8 cellular contexts compared by ENCODE assay signal in genomic region chr1:26305667-26306289, GRCh38. TPM values are rescaled to one million over a fixed set of nuclear protein-coding genes. Genes with fewer than 3 reads are reported as not detected.
DNase-seq lines count a peak whose midpoint lies in the region; ATAC-seq, FAIRE-seq and TF ChIP-seq lines count a peak whose summit lies in the region.

No MANE protein-coding gene starts in this region.

- peak; percentile 57 for DNase-seq in activated CD8-positive, alpha-beta memory T cell treated with anti-CD3 and anti-CD28 coated beads, Interleukin-2, amount 50 U/mL, for 48 hours
- no peak for DNase-seq in activated CD8-positive, alpha-beta memory T cell treated with anti-CD3 and anti-CD28 coated beads, Interleukin-2, amount 50 U/mL, for 4 hours
- DNase-seq in NT2/D1 (ENCODE audit: low read depth, low spot score) (no peak), H1 (ENCODE audit: low read depth in 1 of 2, low spot score in 2 of 2) (no peak), caudate nucleus (lab: John Stamatoyannopoulos, UW) (no peak)
- no peak for DNase-seq in stimulated activated CD4-positive, alpha-beta T cell treated with anti-CD3 and anti-CD28 coated beads, Interleukin-12 subunit alpha, Interleukin-12 subunit beta, amount 100 ng/mL, for 4 hours

- no peak overlapping the region for H3K18ac ChIP-seq in H1 (ENCODE audit: extremely low read depth, low read length)

- no peak for TF ChIP-seq EP300 in H1 (IDR thresholded peaks at IDR 0.05; ENCODE audit: borderline replicate concordance in 1 of 2, low read depth in 2 of 2, low read length in 2 of 2)

- no peak for TF ChIP-seq RAD21 in H1 (IDR thresholded peaks at IDR 0.05 in 1 of 2, conservative IDR thresholded peaks at IDR 0.05 in 1 of 2; ENCODE audit: low read depth in 2 of 2, low read length in 2 of 2)

- H2AFZ ChIP-seq in H1 (ENCODE audit: low read length): no peak overlapping the region
- H2AFZ ChIP-seq in parathyroid adenoma: peak overlapping the region; percentile 76

- peak overlapping the region; percentile 73; the same call in 1 of the 2 replicates for H4K8ac ChIP-seq in H1 (ENCODE audit: extremely low read depth, insufficient read depth, low read length)

- H3K27ac ChIP-seq in H1 (ENCODE audit: low read depth, low read length): peak overlapping the region; percentile 75; the same call in 1 of the 2 replicates
- H3K27ac ChIP-seq in parathyroid adenoma: no peak overlapping the region
- H3K27ac ChIP-seq in caudate nucleus (ENCODE audit: low read depth, low read length): no peak overlapping the region

- no peak overlapping the region for H2BK15ac ChIP-seq in H1 (ENCODE audit: low read length)

- CTCF ChIA-PET in H1 (lab: Charles Lee; ENCODE audit: partially characterized antibody): interaction anchor here (1.2 to 57.0 kb wide), 3 partner anchors 10 to 58 kb away, joined by 3 to 1530 read pairs (median 1530); partner anchors contain the start of genes CD52, SH3BGRL3 and UBXN11

- WGBS in H1 (ENCODE audit: extremely low coverage in 1 of 2, insufficient coverage in 1 of 2, insufficient read length in 1 of 2, insufficient replicate concordance in 2 of 2, low coverage in 1 of 2, low lambda C conversion rate in 2 of 2, missing lambda C conversion rate in 1 of 2), 2 experiments: 49 to 100% methylated on average over 2 to 8 of the region's 8 CpGs

- H3K4ac ChIP-seq in H1 (replicated peaks; ENCODE audit: insufficient read length, low read depth, low read length): no peak overlapping the region

- no peak overlapping the region for H2BK120ac ChIP-seq in H1 (replicated peaks; ENCODE audit: low read depth, low read length)

- H3K79me2 ChIP-seq in H1 (ENCODE audit: control insufficient read depth in 1 of 2, insufficient read depth in 2 of 2, low read length in 2 of 2): no peaks in the 10 kb centered on the region
- H3K79me2 ChIP-seq in parathyroid adenoma: no peaks in the 10 kb centered on the region

- no peak overlapping the region for H3K23ac ChIP-seq in H1 (ENCODE audit: insufficient read length)

- H3K79me1 ChIP-seq in H1 (ENCODE audit: low read depth, low read length): no peaks in the 10 kb centered on the region

- H3K9ac ChIP-seq in NT2/D1 (ENCODE audit: insufficient read length, low read depth) (peak overlapping the region; percentile 95), H1 (replicated peaks in 1 of 4; ENCODE audit: extremely low read depth in 1 of 4, low read depth in 3 of 4, low read length in 3 of 4) (peak overlapping the region in 3 of 4 experiments; percentile 65 to 89 (median 84); a peak in 5 of 7 replicates), parathyroid adenoma (no peak overlapping the region)

- H2BK20ac ChIP-seq in H1 (ENCODE audit: low read length): no peak overlapping the region

- H3K4me2 ChIP-seq in H1 (ENCODE audit: insufficient read depth in 1 of 2, low read depth in 2 of 2, low read length in 2 of 2): peak overlapping the region; percentile 56 to 97
- peak overlapping the region; percentile 90 for H3K4me2 ChIP-seq in parathyroid adenoma (ENCODE audit: low read length)

- no peak overlapping the region for H3K14ac ChIP-seq in H1 (ENCODE audit: insufficient read length)

- H3K27me3 ChIP-seq in NT2/D1 (ENCODE audit: insufficient read depth, insufficient read length): no peaks in the 10 kb centered on the region
- H3K27me3 ChIP-seq in H1 (replicated peaks in 1 of 4; ENCODE audit: control insufficient read depth in 3 of 4, extremely low read depth in 1 of 4, insufficient read depth in 3 of 4, low read length in 3 of 4): no peaks in the 10 kb centered on the region
- no peaks in the 10 kb centered on the region for H3K27me3 ChIP-seq in parathyroid adenoma (ENCODE audit: control insufficient read depth, insufficient read depth, low read length)

- no peak for ATAC-seq in HG03159 (IDR thresholded peaks at IDR 0.05; ENCODE audit: unreplicated experiment)

- H3K4me3 ChIP-seq in NT2/D1 (ENCODE audit: insufficient read length, low read depth) (peak overlapping the region; percentile 99), H1 (ENCODE audit: extremely low read depth in 1 of 4, insufficient read depth in 2 of 4, low read depth in 3 of 4, low read length in 4 of 4) (peak overlapping the region; percentile 52 to 98 (median 96)), parathyroid adenoma (ENCODE audit: low read depth, low read length) (peak overlapping the region; percentile 93)

- no peak overlapping the region for H4K91ac ChIP-seq in H1 (replicated peaks; ENCODE audit: insufficient read length, low read length)

- FAIRE-seq in H1 (lab: Jason Lieb, UNC): no peak

- peaks cover 9% of the 10 kb centered on the region for H3K23me2 ChIP-seq in H1 (ENCODE audit: low read depth, low read length)

- TF ChIP-seq CTCF in H1 (IDR thresholded peaks at IDR 0.05; ENCODE audit: control extremely low read depth in 1 of 3, insufficient read depth in 1 of 3, low read depth in 1 of 3, low read length in 3 of 3) (no peak), parathyroid adenoma (IDR thresholded peaks at IDR 0.05) (no peak)

- peak overlapping the region; percentile 52; the same call in 1 of the 2 replicates for H2BK5ac ChIP-seq in H1 (ENCODE audit: low read depth, low read length)

- H3K56ac ChIP-seq in H1 (replicated peaks; ENCODE audit: insufficient read length, low read depth, low read length): no peak overlapping the region

- H2BK12ac ChIP-seq in H1 (ENCODE audit: low read depth, low read length): 0 out of 2 replicates have a peak overlapping the region, but pooled peaks have one; percentile 27

- peaks cover 11% of the 10 kb centered on the region for H3K36me3 ChIP-seq in NT2/D1 (ENCODE audit: insufficient read depth, insufficient read length, low read length)
- no peaks in the 10 kb centered on the region for H3K36me3 ChIP-seq in H1 (ENCODE audit: control insufficient read depth in 2 of 4, insufficient read depth in 4 of 4, low read length in 3 of 4)
- H3K36me3 ChIP-seq in parathyroid adenoma (ENCODE audit: control insufficient read depth, insufficient read depth, low read length): no peaks in the 10 kb centered on the region

- H3K9me3 ChIP-seq in NT2/D1 (ENCODE audit: insufficient read depth, low read length) (no peaks in the 10 kb centered on the region), H1 (ENCODE audit: insufficient read depth in 2 of 2, low read depth in 1 of 2, low read length in 1 of 2) (no peaks in the 10 kb centered on the region), parathyroid adenoma (ENCODE audit: control insufficient read depth, low read length) (no peaks in the 10 kb centered on the region)

- no peak overlapping the region for H4K5ac ChIP-seq in H1 (ENCODE audit: insufficient read length, low read depth, low read length)

- no peak for TF ChIP-seq POLR2A in H1 (IDR thresholded peaks at IDR 0.05; ENCODE audit: control extremely low read depth in 1 of 2, low read depth in 2 of 2, low read length in 2 of 2)

- H3K4me1 ChIP-seq in NT2/D1 (ENCODE audit: insufficient read depth, insufficient read length) (peaks cover 5% of the 10 kb centered on the region), H1 (replicated peaks in 1 of 4; ENCODE audit: control insufficient read depth in 3 of 4, insufficient read depth in 4 of 4, low read length in 3 of 4) (peaks cover 0 to 5% (median 2%) of the 10 kb centered on the region in 4 experiments; a peak in 3 of 7 replicates), parathyroid adenoma (peaks cover 3% of the 10 kb centered on the region)

- POLR2A ChIA-PET in H1 (lab: Charles Lee; ENCODE audit: partially characterized antibody): interaction anchor here (1.1 to 4.6 kb wide), 3 partner anchors 12 to 19 kb away, joined by 3 to 29 read pairs (median 4); partner anchors contain the start of gene CD52

- H4K20me1 ChIP-seq in H1 (replicated peaks in 1 of 2; ENCODE audit: control insufficient read depth in 1 of 2, insufficient read depth in 2 of 2, low read length in 2 of 2): no peaks in the 10 kb centered on the region

- H2AK5ac ChIP-seq in H1 (ENCODE audit: low read depth, low read length): no peak overlapping the region

RNA-seq across cellular contexts. Expression of gene UBXN11, which starts 0.7 kb away (rescaled TPM):
- total RNA-seq in H1 (2021; fragmentation: NEBNext Ultra II Directional; extraction: Animal tissue kit (Norgen Biotek cat#: 25700)): 6.1 and 6.3 TPM in 2 replicates
- 10.4 and 14.8 TPM in 2 replicates for polyA plus RNA-seq in H1 (2011; rRNA removed)
- polyA plus RNA-seq in H1 (2011; cell fraction: cytosol; rRNA removed): 15.3 TPM
- polyA plus RNA-seq in H1 (2011; cell fraction: nucleus; rRNA removed): 42.2 TPM
- polyA plus RNA-seq in H1 (2012, experiment 1 of 2): 9.8 to 12.4 TPM (median 11.7 TPM) in 4 replicates
- polyA plus RNA-seq in H1 (2012, experiment 2 of 2): 10.1 TPM
- polyA plus RNA-seq in H1 (2013, experiment 1 of 2): 6.9 TPM
- 6.1 TPM for polyA plus RNA-seq in H1 (2013, experiment 2 of 2)
- 7.2 and 7.3 TPM in 2 replicates for polyA minus RNA-seq in H1 (2011; rRNA and poly(A)+ RNA removed)
- 4.2 TPM for polyA minus RNA-seq in H1 (2011; cell fraction: cytosol; rRNA and poly(A)+ RNA removed)
- 14.1 TPM for polyA minus RNA-seq in H1 (2011; cell fraction: nucleus; rRNA and poly(A)+ RNA removed)

RNA-seq across cellular contexts. Expression of gene CD52, which starts 12.0 kb away (rescaled TPM):
- 2.4 TPM in 1 of 2 replicates, not detected in the other for total RNA-seq in H1 (2021; fragmentation: NEBNext Ultra II Directional; extraction: Animal tissue kit (Norgen Biotek cat#: 25700))
- polyA plus RNA-seq in H1 (2011; rRNA removed): 2.7 and 3.1 TPM in 2 replicates
- 3.6 TPM for polyA plus RNA-seq in H1 (2011; cell fraction: cytosol; rRNA removed)
- 2.0 TPM for polyA plus RNA-seq in H1 (2011; cell fraction: nucleus; rRNA removed)
- polyA plus RNA-seq in H1 (2012, experiment 1 of 2): 1.9 to 5.6 TPM (median 3.4 TPM) in 4 replicates
- polyA plus RNA-seq in H1 (2012, experiment 2 of 2): 11.0 TPM
- polyA plus RNA-seq in H1 (2013, experiment 1 of 2): 9.0 TPM
- polyA plus RNA-seq in H1 (2013, experiment 2 of 2): 8.5 TPM
- polyA minus RNA-seq in H1 (2011; rRNA and poly(A)+ RNA removed): 0.59 and 2.0 TPM in 2 replicates
- not detected for polyA minus RNA-seq in H1 (2011; cell fraction: cytosol; rRNA and poly(A)+ RNA removed)
- not detected for polyA minus RNA-seq in H1 (2011; cell fraction: nucleus; rRNA and poly(A)+ RNA removed)

RNA-seq across cellular contexts. Expression of gene SH3BGRL3, which starts 25.9 kb away (rescaled TPM):
- total RNA-seq in H1 (2021; fragmentation: NEBNext Ultra II Directional; extraction: Animal tissue kit (Norgen Biotek cat#: 25700)): 77.8 and 84.4 TPM in 2 replicates
- polyA plus RNA-seq in H1 (2011; rRNA removed): 107 and 120 TPM in 2 replicates
- polyA plus RNA-seq in H1 (2011; cell fraction: cytosol; rRNA removed): 40.4 TPM
- polyA plus RNA-seq in H1 (2011; cell fraction: nucleus; rRNA removed): 52.7 TPM
- 105 to 143 TPM (median 123 TPM) in 4 replicates for polyA plus RNA-seq in H1 (2012, experiment 1 of 2)
- polyA plus RNA-seq in H1 (2012, experiment 2 of 2): 118 TPM
- polyA plus RNA-seq in H1 (2013, experiment 1 of 2): 78.7 TPM
- 82.7 TPM for polyA plus RNA-seq in H1 (2013, experiment 2 of 2)
- 49.1 and 61.0 TPM in 2 replicates for polyA minus RNA-seq in H1 (2011; rRNA and poly(A)+ RNA removed)
- polyA minus RNA-seq in H1 (2011; cell fraction: cytosol; rRNA and poly(A)+ RNA removed): 55.9 TPM
- 46.7 TPM for polyA minus RNA-seq in H1 (2011; cell fraction: nucleus; rRNA and poly(A)+ RNA removed)

RNA-seq across cellular contexts. Expression of gene CRYBG2, which starts 48.2 kb away (rescaled TPM):
- 17.0 and 22.2 TPM in 2 replicates for total RNA-seq in H1 (2021; fragmentation: NEBNext Ultra II Directional; extraction: Animal tissue kit (Norgen Biotek cat#: 25700))
- polyA plus RNA-seq in H1 (2011; rRNA removed): 14.2 and 22.1 TPM in 2 replicates
- 16.1 TPM for polyA plus RNA-seq in H1 (2011; cell fraction: cytosol; rRNA removed)
- polyA plus RNA-seq in H1 (2011; cell fraction: nucleus; rRNA removed): 35.5 TPM
- 11.8 to 18.8 TPM (median 17.2 TPM) in 4 replicates for polyA plus RNA-seq in H1 (2012, experiment 1 of 2)
- 11.2 TPM for polyA plus RNA-seq in H1 (2012, experiment 2 of 2)
- polyA plus RNA-seq in H1 (2013, experiment 1 of 2): 7.4 TPM
- 7.6 TPM for polyA plus RNA-seq in H1 (2013, experiment 2 of 2)
- polyA minus RNA-seq in H1 (2011; rRNA and poly(A)+ RNA removed): 6.0 and 7.1 TPM in 2 replicates
- 11.9 TPM for polyA minus RNA-seq in H1 (2011; cell fraction: cytosol; rRNA and poly(A)+ RNA removed)
- 11.7 TPM for polyA minus RNA-seq in H1 (2011; cell fraction: nucleus; rRNA and poly(A)+ RNA removed)
